ENCODE assay signal across 23 cellular contexts in genomic region chr5:138912093-138912492, GRCh38. TPM values are rescaled to one million over a fixed set of nuclear protein-coding genes. Genes with fewer than 3 reads are reported as not detected.
"Had no signal": no experiment of that assay in that cellular context is flagged by ENCODE, and none has a peak within 500 bp of the region (broad histone marks: within the 10 kb centered on the region; RNA-seq: fewer than 3 reads in every experiment).

No MANE protein-coding gene starts in this region.

- H3K27me3 ChIP-seq: gastrocnemius medialis, hepatocyte, right lobe of liver, stomach, tibial artery had no signal

- H3K4me3 ChIP-seq: gastrocnemius medialis, hepatocyte, right lobe of liver, stomach, tibial artery had no signal

- H3K4me1 Mint-ChIP-seq: activated B cell treated with CpG ODN at 0.5 μM for 24 hours; activated T-helper 17 cell treated with anti-CD3 and anti-CD28 coated beads, Interleukin-2, amount 50 U/mL, for 72 hours; central memory CD8-positive, alpha-beta T cell; memory B cell; naive thymus-derived CD8-positive, alpha-beta T cell had no signal

- H3K27ac Mint-ChIP-seq: activated B cell treated with CpG ODN at 0.5 μM for 24 hours; activated CD8-positive, alpha-beta T cell treated with anti-CD3 and anti-CD28 coated beads for 36 hours; activated T-helper 17 cell treated with anti-CD3 and anti-CD28 coated beads, Interleukin-2, amount 50 U/mL, for 72 hours; memory B cell; naive thymus-derived CD8-positive, alpha-beta T cell; stimulated activated naive B cell treated with anti-CD40 and anti-IgM and Interleukin-4, amounts not matched to agents 10 μg/mL and 1 μg/mL and 100 μg/mL, for 72 hours had no signal

- H3K4me1 ChIP-seq: right lobe of liver, stomach had no signal

- H3K36me3 Mint-ChIP-seq: naive thymus-derived CD8-positive, alpha-beta T cell had no signal

- ATAC-seq: activated CD8-positive, alpha-beta T cell treated with anti-CD3 and anti-CD28 coated beads for 36 hours; activated T-cell treated with anti-CD3 and anti-CD28 coated beads, Interleukin-2, amount 50 U/mL, for 4 hours; activated T-helper 17 cell treated with anti-CD3 and anti-CD28 coated beads, Interleukin-2, amount 50 U/mL, for 72 hours; gastrocnemius medialis; naive thymus-derived CD8-positive, alpha-beta T cell; right lobe of liver; stimulated activated naive B cell treated with anti-CD40 and anti-IgM and Interleukin-4, amounts not matched to agents 10 μg/mL and 1 μg/mL and 100 μg/mL, for 72 hours had no signal

- H3K4me2 ChIP-seq: hepatocyte had no signal

- H3K27me3 Mint-ChIP-seq: activated B cell treated with CpG ODN at 0.5 μM for 24 hours; activated T-helper 17 cell treated with anti-CD3 and anti-CD28 coated beads, Interleukin-2, amount 50 U/mL, for 72 hours; central memory CD8-positive, alpha-beta T cell; memory B cell; stimulated activated naive B cell treated with anti-CD40 and anti-IgM and Interleukin-4, amounts not matched to agents 10 μg/mL and 1 μg/mL and 100 μg/mL, for 72 hours had no signal

- H3K9me3 Mint-ChIP-seq: activated B cell treated with CpG ODN at 0.5 μM for 24 hours; activated CD8-positive, alpha-beta T cell treated with anti-CD3 and anti-CD28 coated beads for 36 hours; activated T-cell treated with anti-CD3 and anti-CD28 coated beads, Interleukin-2, amount 50 U/mL, for 4 hours; activated T-helper 17 cell treated with anti-CD3 and anti-CD28 coated beads, Interleukin-2, amount 50 U/mL, for 72 hours; central memory CD8-positive, alpha-beta T cell; memory B cell; naive thymus-derived CD8-positive, alpha-beta T cell; stimulated activated naive B cell treated with anti-CD40 and anti-IgM and Interleukin-4, amounts not matched to agents 10 μg/mL and 1 μg/mL and 100 μg/mL, for 72 hours had no signal

- H3K27ac ChIP-seq: gastrocnemius medialis, hepatocyte, right lobe of liver, stomach had no signal

- H2AFZ ChIP-seq: hepatocyte had no signal

- DNase-seq: activated B cell treated with CpG ODN at 0.5 μM for 24 hours; activated CD4-positive, alpha-beta T cell treated with anti-CD3 and anti-CD28 coated beads, Interleukin-2, amount 50 U/mL, for 1 hour; activated CD8-positive, alpha-beta T cell treated with anti-CD3 and anti-CD28 coated beads for 36 hours; activated gamma-delta T cell treated with Interleukin-2 at 50 U/mL for 16 hours; activated naive CD4-positive, alpha-beta T cell treated with anti-CD3 and anti-CD28 coated beads, Interleukin-2, amount 50 U/mL, for 16 hours; activated T-cell treated with anti-CD3 and anti-CD28 coated beads, Interleukin-2, amount 50 U/mL, for 4 hours; amniotic stem cell; dermis blood vessel endothelial cell; effector CD4-positive, alpha-beta T cell; gastrocnemius medialis; islet precursor cell; naive thymus-derived CD8-positive, alpha-beta T cell; right lobe of liver; stimulated activated naive B cell treated with anti-CD40 and anti-IgM and Interleukin-4, amounts not matched to agents 10 μg/mL and 1 μg/mL and 100 μg/mL, for 72 hours; stomach; T-helper 2 cell; tibial artery had no signal

- H3K9me3 ChIP-seq: gastrocnemius medialis, right lobe of liver, stomach, tibial artery had no signal

- H3K36me3 ChIP-seq: gastrocnemius medialis had no signal

- H3K4me3 Mint-ChIP-seq: activated B cell treated with CpG ODN at 0.5 μM for 24 hours; activated CD8-positive, alpha-beta T cell treated with anti-CD3 and anti-CD28 coated beads for 36 hours; activated T-cell treated with anti-CD3 and anti-CD28 coated beads, Interleukin-2, amount 50 U/mL, for 4 hours; activated T-helper 17 cell treated with anti-CD3 and anti-CD28 coated beads, Interleukin-2, amount 50 U/mL, for 72 hours; central memory CD8-positive, alpha-beta T cell; memory B cell; naive thymus-derived CD8-positive, alpha-beta T cell; stimulated activated naive B cell treated with anti-CD40 and anti-IgM and Interleukin-4, amounts not matched to agents 10 μg/mL and 1 μg/mL and 100 μg/mL, for 72 hours had no signal

RNA-seq across cellular contexts. Expression of gene LRRTM2, which starts 37.0 kb away (rescaled TPM):
- total RNA-seq: activated CD8-positive, alpha-beta T cell treated with anti-CD3 and anti-CD28 coated beads for 36 hours; bronchial epithelial cell; epithelial cell of proximal tubule; naive thymus-derived CD8-positive, alpha-beta T cell had no signal
